In genomic region chr16:2595376-2596200, GRCh38 we compare ENCODE assay signal across 28 cellular contexts. TPM values are rescaled to one million over a fixed set of nuclear protein-coding genes. Genes with fewer than 3 reads are reported as not detected.
DNase-seq lines count a peak whose midpoint lies in the region; ATAC-seq, FAIRE-seq and TF ChIP-seq lines count a peak whose summit lies in the region.
"Had no signal": no experiment of that assay in that cellular context is flagged by ENCODE, and none has a peak within 500 bp of the region (broad histone marks: within the 10 kb centered on the region; RNA-seq: fewer than 3 reads in every experiment).

No MANE protein-coding gene starts in this region.

- no peak for TF ChIP-seq POLR2A in GM12878 (IDR thresholded peaks at IDR 0.05; ENCODE audit: low read depth, low read length)

- no peaks in the 10 kb centered on the region for H3K9me3 Mint-ChIP-seq in memory B cell
- no peaks in the 10 kb centered on the region for H3K9me3 Mint-ChIP-seq in activated T-cell treated with anti-CD3 and anti-CD28 coated beads, Interleukin-2, amount 50 U/mL, for 72 hours
- H3K9me3 Mint-ChIP-seq: activated naive CD4-positive, alpha-beta T cell treated with anti-CD3 and anti-CD28 coated beads for 36 hours; CD4-positive, CD25-positive, alpha-beta regulatory T cell; naive thymus-derived CD8-positive, alpha-beta T cell; T-helper 2 cell treated with Interferon-gamma antibody and Interleukin-4, amounts not matched to agents 5 μg/mL and 100 μg/mL, for 36 hours had no signal

- H3K4me1 ChIP-seq in right cardiac atrium (ENCODE audit: control insufficient read depth, insufficient read depth, low read length) (no peaks in the 10 kb centered on the region), GM12878 (ENCODE audit: control insufficient read depth, insufficient read depth, low read length) (peaks cover 4% of the 10 kb centered on the region)
- H3K4me1 ChIP-seq: HAP-1, parathyroid adenoma had no signal

- no peak overlapping the region for H2AFZ ChIP-seq in GM12878 (ENCODE audit: control insufficient read depth, low read depth, low read length)
- H2AFZ ChIP-seq: parathyroid adenoma had no signal

- peak in 2 of 3 donors; percentile 17 to 32 for DNase-seq in right cardiac atrium
- DNase-seq in cardiac septum (ENCODE audit: low spot score): no peak
- no peak for DNase-seq in GM12878 (ENCODE audit: low read depth, low spot score)
- no peak for DNase-seq in memory B cell (ENCODE audit: low spot score in 2 of 2)
- DNase-seq in urothelium cell line (ENCODE audit: low spot score): no peak
- DNase-seq in activated T-cell treated with anti-CD3 and anti-CD28 coated beads, Interleukin-2, amount 50 U/mL, for 72 hours: no peak
- DNase-seq in central memory CD4-positive, alpha-beta T cell: no peak
- DNase-seq: activated CD4-positive, alpha-beta T cell treated with anti-CD3 and anti-CD28 coated beads, Interleukin-2, amount 50 U/mL, for 48 hours; activated naive CD4-positive, alpha-beta T cell treated with anti-CD3 and anti-CD28 coated beads for 36 hours; activated T-cell treated with anti-CD3 and anti-CD28 coated beads for 4 hours; anterior cingulate cortex; CD4-positive, CD25-positive, alpha-beta regulatory T cell; DMS 273 treated with DMSO at 0.1 percent for 48 hours; effector CD4-positive, alpha-beta T cell; erythroblast; left colon; MG63; NCI-H1436 treated with DMSO at 0.1 percent for 48 hours; NCI-H2171 treated with DMSO at 0.1 percent for 48 hours; NCI-H526 treated with DMSO at 0.1 percent for 48 hours; testis had no signal

- no peak overlapping the region for H3K27ac ChIP-seq in right cardiac atrium (ENCODE audit: low read length)
- H3K27ac ChIP-seq in GM12878 (ENCODE audit: control insufficient read depth, insufficient read depth): no peak overlapping the region
- H3K27ac ChIP-seq: parathyroid adenoma, testis, VCaP had no signal

- H3K9me3 ChIP-seq in right cardiac atrium (ENCODE audit: control insufficient read depth, low read length): no peaks in the 10 kb centered on the region
- no peaks in the 10 kb centered on the region for H3K9me3 ChIP-seq in GM12878 (replicated peaks; ENCODE audit: control insufficient read depth, insufficient read depth, low read length)
- H3K9me3 ChIP-seq: HAP-1, MG63, testis had no signal

- H3K4me2 ChIP-seq in GM12878 (ENCODE audit: control insufficient read depth, insufficient read depth): no peak overlapping the region

- H3K36me3 Mint-ChIP-seq in memory B cell: peaks cover 11% of the 10 kb centered on the region
- peaks cover 0 to 2% of the 10 kb centered on the region in 2 donors for H3K36me3 Mint-ChIP-seq in activated T-cell treated with anti-CD3 and anti-CD28 coated beads, Interleukin-2, amount 50 U/mL, for 72 hours (ENCODE audit: insufficient read depth in 2 of 2)

- H3K4me3 Mint-ChIP-seq in memory B cell: no peak overlapping the region
- no peak overlapping the region for H3K4me3 Mint-ChIP-seq in activated T-cell treated with anti-CD3 and anti-CD28 coated beads, Interleukin-2, amount 50 U/mL, for 72 hours
- H3K4me3 Mint-ChIP-seq: activated naive CD4-positive, alpha-beta T cell treated with anti-CD3 and anti-CD28 coated beads for 36 hours; CD4-positive, CD25-positive, alpha-beta regulatory T cell; naive thymus-derived CD8-positive, alpha-beta T cell; T-helper 2 cell treated with Interferon-gamma antibody and Interleukin-4, amounts not matched to agents 5 μg/mL and 100 μg/mL, for 36 hours had no signal

- POLR2A ChIA-PET in GM12878 (lab: Charles Lee): no interaction called here

- no peak overlapping the region for H3K9ac ChIP-seq in GM12878 (ENCODE audit: control insufficient read depth, insufficient read depth, low read length)
- H3K9ac ChIP-seq: parathyroid adenoma had no signal

- TF ChIP-seq RAD21 in GM12878 (IDR thresholded peaks at IDR 0.05; ENCODE audit: insufficient read depth, low read depth, low read length): no peak

- peak overlapping the region; percentile 14 for H3K27ac Mint-ChIP-seq in memory B cell
- H3K27ac Mint-ChIP-seq in activated T-cell treated with anti-CD3 and anti-CD28 coated beads, Interleukin-2, amount 50 U/mL, for 72 hours: no peak overlapping the region
- H3K27ac Mint-ChIP-seq: activated naive CD4-positive, alpha-beta T cell treated with anti-CD3 and anti-CD28 coated beads for 36 hours; T-helper 2 cell treated with Interferon-gamma antibody and Interleukin-4, amounts not matched to agents 5 μg/mL and 100 μg/mL, for 36 hours had no signal

- TF ChIP-seq CTCF in GM12878 (IDR thresholded peaks at IDR 0.05 in 2 of 3, conservative IDR thresholded peaks at IDR 0.05 in 1 of 3; ENCODE audit: control insufficient read depth in 2 of 3, extremely low read depth in 1 of 3, insufficient read depth in 1 of 3, low read depth in 3 of 3, low read length in 3 of 3): no peak

- in situ Hi-C loops in GM12878 (cut with MboI): loop anchor here (5.0 kb wide), 1 partner anchor 58 kb away; the partner anchor contains the start of gene PDPK1

- 89% methylated on average over 28 of the region's 28 CpGs for WGBS in right cardiac atrium
- WGBS in GM12878 (ENCODE audit: insufficient coverage, insufficient replicate concordance, low lambda C conversion rate, missing lambda C conversion rate): 88% methylated on average over 28 of the region's 28 CpGs

- peaks cover 18 to 20% of the 10 kb centered on the region in 2 experiments for H3K36me3 ChIP-seq in GM12878 (ENCODE audit: control insufficient read depth in 2 of 2, insufficient read depth in 2 of 2, low read length in 1 of 2)

- H3K4me3 ChIP-seq in right cardiac atrium (ENCODE audit: low read length) (no peak overlapping the region), GM12878 (no peak overlapping the region)
- H3K4me3 ChIP-seq: HAP-1, MG63, testis had no signal

- peaks cover 2% of the 10 kb centered on the region for H3K4me1 Mint-ChIP-seq in memory B cell
- H3K4me1 Mint-ChIP-seq in activated T-cell treated with anti-CD3 and anti-CD28 coated beads, Interleukin-2, amount 50 U/mL, for 72 hours (ENCODE audit: low read depth): peaks cover 33% of the 10 kb centered on the region

- intact Hi-C loops in right cardiac atrium (cut with DNase I) (no loop called here), cardiac septum (cut with DNase I) (loop anchor here (10.0 kb wide), 1 partner anchor 61 kb away; the partner anchor contains the start of genes CEMP1 and PDPK1), GM12878 (cut with micrococcal nuclease; ENCODE audit: unreplicated experiment) (no loop called here)

- SMC1A ChIA-PET in GM12878 (lab: Charles Lee; ENCODE audit: uncharacterized antibody, unreplicated experiment): no interaction called here

- ATAC-seq in right cardiac atrium (no peak), GM12878 (no peak), memory B cell (ENCODE audit: low read depth) (peak; percentile 35), HG02642 (IDR thresholded peaks at IDR 0.05; ENCODE audit: poor library complexity, unreplicated experiment) (no peak)
- no peak for ATAC-seq in activated T-cell treated with anti-CD3 and anti-CD28 coated beads, Interleukin-2, amount 50 U/mL, for 72 hours (replicated peaks in 1 of 2)
- ATAC-seq: left colon; naive thymus-derived CD8-positive, alpha-beta T cell had no signal

- no TSS peak for BruUV-seq in GM12878 (replicated peaks; lab: Mats Ljungman, UMichigan)

- RAD21 ChIA-PET in GM12878 (lab: Charles Lee; ENCODE audit: unreplicated experiment): no interaction called here

- no peaks in the 10 kb centered on the region for H3K79me2 ChIP-seq in GM12878 (ENCODE audit: control insufficient read depth, insufficient read depth, low read length)

- H4K20me1 ChIP-seq in GM12878 (ENCODE audit: control insufficient read depth, insufficient read depth): no peaks in the 10 kb centered on the region

- CTCF ChIA-PET in GM12878 (lab: Yijun Ruan, JAX): no interaction called here

- FAIRE-seq in GM12878 (lab: Jason Lieb, UNC) (no peak), urothelium cell line (lab: Jason Lieb, UNC) (peak; percentile 44)
- FAIRE-seq: GM18507 had no signal

- H3K27me3 Mint-ChIP-seq in memory B cell: no peaks in the 10 kb centered on the region
- no peaks in the 10 kb centered on the region for H3K27me3 Mint-ChIP-seq in activated T-cell treated with anti-CD3 and anti-CD28 coated beads, Interleukin-2, amount 50 U/mL, for 72 hours (ENCODE audit: low read depth)
- H3K27me3 Mint-ChIP-seq: CD4-positive, CD25-positive, alpha-beta regulatory T cell; naive thymus-derived CD8-positive, alpha-beta T cell had no signal

- H3K27me3 ChIP-seq in right cardiac atrium (ENCODE audit: control insufficient read depth, insufficient read depth): no peaks in the 10 kb centered on the region
- no peaks in the 10 kb centered on the region for H3K27me3 ChIP-seq in GM12878 (replicated peaks in 1 of 2; ENCODE audit: control insufficient read depth in 2 of 2, insufficient read depth in 2 of 2, low read length in 1 of 2)
- H3K27me3 ChIP-seq: MG63, testis had no signal

- no peak for TF ChIP-seq EP300 in GM12878 (IDR thresholded peaks at IDR 0.05; ENCODE audit: borderline replicate concordance in 1 of 2, control insufficient read depth in 1 of 2, low read depth in 2 of 2, low read length in 2 of 2)

TF ChIP-seq in GM12878, 131 proteins besides CTCF, POLR2A, EP300 and RAD21:
- TF ChIP-seq MXI1 (IDR thresholded peaks at IDR 0.05; ENCODE audit: low read depth, low read length) (no peak), RUNX3 (IDR thresholded peaks at IDR 0.05; ENCODE audit: low read length) (peak; percentile 30; the same call in 1 of the 2 replicates), EGR1 (IDR thresholded peaks at IDR 0.05; ENCODE audit: borderline replicate concordance in 1 of 2, low read depth in 2 of 2, low read length in 2 of 2) (peak in 1 of 2 experiments; percentile 52; a peak in 1 of 3 replicates)

RNA-seq across cellular contexts. Expression of gene PDPK1, which starts 57.8 kb away (rescaled TPM):
- total RNA-seq in right cardiac atrium (10 to 100 TPM; 35.7 to 44.9 (median 37.8) TPM), cardiac septum (41.0 TPM), GM12878 (2014; rRNA removed) (18.2 and 22.7 TPM in 2 replicates), GM12878 (2014; rRNA removed; fragmentation: Illumina TruSeq; extraction: Trizol) (15.8 and 18.0 TPM in 2 replicates), GM12878 (2021) (35.7 and 39.0 TPM in 2 replicates)
- polyA plus RNA-seq in right cardiac atrium (18.0 TPM), GM12878 (2011; rRNA removed) (40.1 and 41.3 TPM in 2 replicates), GM12878 (2014; fragmentation: Illumina TruSeq; extraction: Trizol) (31.6 and 38.5 TPM in 2 replicates), GM12878 (2014; fragmentation: Nextera tagmentation; extraction: Ambion mirVana) (1 to 10 TPM; 3.9 to 5.2 TPM), GM12878 (2014; rRNA removed) (24.7 and 25.5 TPM in 2 replicates), GM12878 (2016; fragmentation: Nextera tagmentation; extraction: Ambion mirVana) (10 to 100 TPM; 26.3 to 30.8 TPM)
- total RNA-seq in GM12878 (2013; cell fraction: nucleolus; rRNA removed): 62.9 and 66.4 TPM in 2 replicates
- polyA plus RNA-seq in GM12878 (2011; ENCODE audit: low read depth): 11.0 TPM
- 30.9 and 33.6 TPM in 2 replicates for polyA plus RNA-seq in GM12878 (2011; cell fraction: cytosol; rRNA removed)
- 45.6 and 48.6 TPM in 2 replicates for polyA plus RNA-seq in GM12878 (2011; cell fraction: nucleus; rRNA removed)
- 15.1 and 19.1 TPM in 2 replicates for polyA plus RNA-seq in GM12878 (2012)
- polyA minus RNA-seq in GM12878 (2011; rRNA and poly(A)+ RNA removed): 46.2 and 54.6 TPM in 2 replicates
- 11.4 and 16.6 TPM in 2 replicates for polyA minus RNA-seq in GM12878 (2011; cell fraction: cytosol; rRNA and poly(A)+ RNA removed)
- polyA minus RNA-seq in GM12878 (2011; cell fraction: nucleus; rRNA and poly(A)+ RNA removed): 18.3 and 23.6 TPM in 2 replicates
- total RNA-seq in activated T-cell treated with anti-CD3 and anti-CD28 coated beads, Interleukin-2, amount 50 U/mL, for 72 hours: 10 to 100 TPM; 53.0 to 53.8 TPM

Comparison
In these comparisons a context has a peak if more than half of its experiments do, and no peak if none do; other contexts are left out.
1. DNase-seq: peak in right cardiac atrium (2 of 3); none in cardiac septum (single experiment), GM12878 (single experiment), memory B cell (0 of 2), urothelium cell line (single experiment), activated T-cell treated with anti-CD3 and anti-CD28 coated beads, Interleukin-2, amount 50 U/mL, for 72 hours (0 of 2) and central memory CD4-positive, alpha-beta T cell (single experiment).